ENCODE assay signal across 22 cellular contexts in the genomic region with DNA sequence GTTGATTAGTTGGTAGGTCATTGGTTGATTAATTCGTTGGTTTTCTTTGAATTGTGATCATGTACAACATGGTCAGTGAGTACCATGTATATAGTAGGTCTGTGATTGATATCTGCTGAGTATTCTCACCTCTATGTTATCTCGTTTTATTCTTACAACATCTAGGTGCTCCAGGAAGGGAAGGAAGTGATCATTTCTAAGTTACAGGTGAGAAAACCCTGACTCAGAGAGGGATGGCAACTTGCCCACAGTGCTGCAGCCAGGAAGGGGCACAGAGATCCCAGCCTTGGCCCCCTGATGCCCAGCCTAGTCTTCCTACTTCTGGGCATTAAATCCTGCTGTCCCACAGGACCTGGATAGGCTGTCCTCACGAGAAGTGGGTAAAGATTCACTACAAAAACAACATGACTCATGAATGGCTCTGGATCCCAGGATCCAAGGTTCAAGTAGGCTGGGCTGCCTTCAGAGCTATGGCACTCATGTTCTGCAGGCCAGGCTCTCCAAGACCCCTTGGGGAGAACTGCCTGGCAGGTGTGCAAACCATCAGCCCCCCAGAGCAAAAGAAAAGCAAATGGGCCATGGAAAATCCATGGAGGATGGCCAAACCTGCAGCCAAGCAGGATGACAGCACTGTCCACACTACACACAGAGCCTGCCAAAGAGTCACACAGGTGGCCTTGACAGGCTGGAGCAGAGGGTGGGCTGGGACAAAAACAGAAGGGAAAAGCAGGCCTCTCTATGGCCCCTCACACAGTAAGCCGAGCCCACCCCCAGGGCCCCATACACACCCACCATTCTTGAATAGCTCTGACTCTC.
DNase-seq lines count a peak whose midpoint lies in the region; ATAC-seq and TF ChIP-seq lines count a peak whose summit lies in the region.
"Had no signal": no experiment of that assay in that cellular context is flagged by ENCODE, and none has a peak within 500 bp of the region (broad histone marks: within the 10 kb centered on the region; RNA-seq: fewer than 3 reads in every experiment).

No MANE protein-coding gene starts in this region.

- intact Hi-C loops in Right ventricle myocardium inferior (cut with DNase I): no loop called here

- no peaks in the 10 kb centered on the region for H3K4me1 ChIP-seq in right atrium auricular region
- H3K4me1 ChIP-seq: prostate gland had no signal

- no peaks in the 10 kb centered on the region for H3K9me3 ChIP-seq in right atrium auricular region
- H3K9me3 ChIP-seq: BLaER1, neutrophil, prostate gland, upper lobe of right lung had no signal

- DNase-seq in right atrium auricular region (ENCODE audit: low spot score): peak; percentile 26
- DNase-seq in Right ventricle myocardium inferior (ENCODE audit: missing footprints): no peak
- DNase-seq in cerebellum (ENCODE audit: low spot score): peak; percentile 62
- DNase-seq in mesenteric fat pad (ENCODE audit: low spot score): peak; percentile 69
- no peak for DNase-seq in SIG-M5 treated with dmso at 0.1 percent for 504 hours (lab: John Stamatoyannopoulos, UW; ENCODE audit: unreplicated experiment)
- no peak for DNase-seq in hypothalamus (lab: John Stamatoyannopoulos, UW)
- DNase-seq in NCI-H2029 treated with DMSO at 0.1 percent for 48 hours (lab: John Stamatoyannopoulos, UW): no peak
- DNase-seq: anterior cingulate cortex; COR-L47; HCEC 1CT; kidney glomerular epithelial cell; NCI-H1048; NCI-H1930; NK-92 treated with Interleukin-12 subunit alpha and Interleukin-12 subunit beta, amount 100 ng/mL, for 24 hours; SIG-M5; upper lobe of right lung had no signal

- H3K27ac ChIP-seq in right atrium auricular region: no peak overlapping the region
- H3K27ac ChIP-seq: BLaER1, cardiac muscle cell, neutrophil, prostate gland, upper lobe of right lung had no signal

- ATAC-seq in Right ventricle myocardium inferior: no peak
- ATAC-seq: activated CD4-positive, CD25-positive, alpha-beta regulatory T cell treated with anti-CD3 and anti-CD28 coated beads, Interleukin-2, amount 50 U/mL, for 24 hours; activated naive CD4-positive, alpha-beta T cell treated with anti-CD3 and anti-CD28 coated beads, Interleukin-2, amount 50 U/mL, for 72 hours; upper lobe of right lung had no signal

- no peak overlapping the region for H3K4me3 ChIP-seq in right atrium auricular region
- H3K4me3 ChIP-seq: BLaER1, cardiac muscle cell, prostate gland, upper lobe of right lung had no signal

- H3K27me3 ChIP-seq in right atrium auricular region: no peaks in the 10 kb centered on the region
- H3K27me3 ChIP-seq: BLaER1, cardiac muscle cell, neutrophil, upper lobe of right lung had no signal

- TF ChIP-seq CTCF in right atrium auricular region (IDR thresholded peaks at IDR 0.05): no peak

- H3K36me3 ChIP-seq in right atrium auricular region: no peaks in the 10 kb centered on the region
- H3K36me3 ChIP-seq: BLaER1, cardiac muscle cell, neutrophil, prostate gland, upper lobe of right lung had no signal

Comparison
In these comparisons a context has a peak if more than half of its experiments do, and no peak if none do; other contexts are left out.
1. DNase-seq: peak in right atrium auricular region (single experiment), cerebellum (single experiment) and mesenteric fat pad (single experiment); none in Right ventricle myocardium inferior (single experiment), SIG-M5 treated with dmso at 0.1 percent for 504 hours (single experiment), hypothalamus (0 of 51) and NCI-H2029 treated with DMSO at 0.1 percent for 48 hours (single experiment).